19 cellular contexts compared by ENCODE assay signal in genomic region chr15:61081028-61081322, GRCh38.
"Had no signal": no experiment of that assay in that cellular context is flagged by ENCODE, and none has a peak within 500 bp of the region (broad histone marks: within the 10 kb centered on the region; RNA-seq: fewer than 3 reads in every experiment).

No MANE protein-coding gene starts in this region.

- DNase-seq: activated CD4-positive, alpha-beta T cell treated with anti-CD3 and anti-CD28 coated beads, Interleukin-2, amount 50 U/mL, for 48 hours; activated CD4-positive, CD25-positive, alpha-beta regulatory T cell treated with anti-CD3 and anti-CD28 coated beads, Interleukin-2, amount 50 U/mL, for 72 hours; activated CD8-positive, alpha-beta memory T cell treated with anti-CD3 and anti-CD28 coated beads, Interleukin-2, amount 10 ng/mL, durations not matched to agents 7 days and 5 days; activated effector memory CD4-positive, alpha-beta T cell treated with anti-CD3 and anti-CD28 coated beads, Interleukin-2, amount 50 U/mL, for 16 hours; activated T-cell treated with anti-CD3 and anti-CD28 coated beads, Interleukin-2, amount 50 U/mL, for 4 hours; amygdala; brain microvascular endothelial cell; cerebellar nuclear complex; dermis blood vessel endothelial cell; erythroblast; left cardiac atrium; natural killer cell; stimulated activated CD4-positive, alpha-beta T cell treated with anti-CD3 and anti-CD28 coated beads, Interleukin-4, amount 100 ng/mL, for 1 hour; stimulated activated CD8-positive, alpha-beta memory T cell treated with anti-CD3 and anti-CD28 coated beads, Interleukin-4, amount 100 ng/mL, for 48 hours; stimulated activated naive CD8-positive, alpha-beta T cell treated with anti-CD3 and anti-CD28 coated beads, Interleukin-15, amount 100 ng/mL, for 72 hours; testis had no signal

- H3K4me3 Mint-ChIP-seq: activated CD8-positive, alpha-beta memory T cell treated with anti-CD3 and anti-CD28 coated beads, Interleukin-2, amount 10 ng/mL, durations not matched to agents 7 days and 5 days; activated naive CD8-positive, alpha-beta T cell; activated T-cell treated with anti-CD3 and anti-CD28 coated beads, Interleukin-2, amount 50 U/mL, for 4 hours; natural killer cell; stimulated activated naive CD8-positive, alpha-beta T cell treated with anti-CD3 and anti-CD28 coated beads, Interleukin-15, amount 100 ng/mL, for 72 hours had no signal

- H3K27ac Mint-ChIP-seq: activated CD8-positive, alpha-beta memory T cell treated with anti-CD3 and anti-CD28 coated beads, Interleukin-2, amount 10 ng/mL, durations not matched to agents 7 days and 5 days; activated naive CD8-positive, alpha-beta T cell; natural killer cell had no signal

- H3K36me3 ChIP-seq: brain microvascular endothelial cell, prostate gland had no signal

- H3K4me3 ChIP-seq: lung, prostate gland, testis had no signal

- H3K36me3 Mint-ChIP-seq: activated CD8-positive, alpha-beta memory T cell treated with anti-CD3 and anti-CD28 coated beads, Interleukin-2, amount 10 ng/mL, durations not matched to agents 7 days and 5 days; activated naive CD8-positive, alpha-beta T cell; natural killer cell had no signal

- H3K9me3 ChIP-seq: prostate gland, testis had no signal

- H3K9me3 Mint-ChIP-seq: activated T-cell treated with anti-CD3 and anti-CD28 coated beads, Interleukin-2, amount 50 U/mL, for 4 hours; natural killer cell; stimulated activated naive CD8-positive, alpha-beta T cell treated with anti-CD3 and anti-CD28 coated beads, Interleukin-15, amount 100 ng/mL, for 72 hours had no signal

- H3K4me1 Mint-ChIP-seq: stimulated activated naive CD8-positive, alpha-beta T cell treated with anti-CD3 and anti-CD28 coated beads, Interleukin-15, amount 100 ng/mL, for 72 hours had no signal

- H3K4me1 ChIP-seq: prostate gland had no signal

- H3K27me3 ChIP-seq: brain microvascular endothelial cell, testis had no signal
